In the genomic region with DNA sequence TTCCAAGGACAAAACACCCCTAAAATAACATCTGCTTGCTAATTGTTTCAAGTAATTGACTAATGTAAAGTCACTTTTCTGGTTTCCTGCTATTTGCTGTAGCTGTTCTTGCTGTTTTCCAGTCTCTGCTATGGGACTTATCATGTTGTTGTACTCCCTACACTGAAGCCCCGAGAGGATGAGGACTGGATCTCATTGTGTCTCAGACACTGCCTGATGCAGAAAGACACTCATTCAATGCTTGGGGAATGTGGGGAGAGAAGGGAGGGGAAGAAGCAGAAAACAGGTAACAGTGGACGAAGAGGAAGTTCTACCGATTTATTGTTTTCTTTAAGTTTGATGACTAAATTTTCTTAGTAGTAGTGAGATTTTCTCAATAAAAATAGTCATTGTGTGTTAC, we compare ENCODE assay signal across 24 cellular contexts.
DNase-seq lines count a peak whose midpoint lies in the region; ATAC-seq, FAIRE-seq and TF ChIP-seq lines count a peak whose summit lies in the region.
"Had no signal": no experiment of that assay in that cellular context is flagged by ENCODE, and none has a peak within 500 bp of the region (broad histone marks: within the 10 kb centered on the region; RNA-seq: fewer than 3 reads in every experiment).

No MANE protein-coding gene starts in this region.

- H4K91ac ChIP-seq in H1 (replicated peaks; ENCODE audit: insufficient read length, low read length), result no peak overlapping the region

- H3K4ac ChIP-seq in H1 (replicated peaks; ENCODE audit: insufficient read length, low read depth, low read length) (no peak overlapping the region), mesendoderm (ENCODE audit: low read depth, low read length) (no peak overlapping the region)

- H3K23ac ChIP-seq in H1 (ENCODE audit: insufficient read length) (no peak overlapping the region), mesendoderm (ENCODE audit: low read length) (no peak overlapping the region)

- H3K9ac ChIP-seq in H1 (replicated peaks in 1 of 4; ENCODE audit: extremely low read depth in 1 of 4, low read depth in 3 of 4, low read length in 3 of 4), result no peak overlapping the region
- H3K9ac ChIP-seq in mesendoderm (ENCODE audit: low read length), result no peak overlapping the region
- H3K9ac ChIP-seq: BLaER1 treated with 17β-estradiol and CSF1 and Interleukin-3, amounts not matched to agents 10 nM and 100 nM had no signal

- ATAC-seq in GM19452 (IDR thresholded peaks at IDR 0.05; ENCODE audit: unreplicated experiment) (no peak), HG02623 (IDR thresholded peaks at IDR 0.05; ENCODE audit: unreplicated experiment) (no peak)
- ATAC-seq: A549, GM12878, HCT116 had no signal

- H3K9me3 ChIP-seq in H1 (ENCODE audit: insufficient read depth in 2 of 2, low read depth in 1 of 2, low read length in 1 of 2), result no peaks in the 10 kb centered on the region; a peak in 1 of 4 replicates
- H3K9me3 ChIP-seq: A549; BE2C; BLaER1 treated with 17β-estradiol and CSF1 and Interleukin-3, amounts not matched to agents 10 nM and 100 nM had no signal

- DNase-seq in H7 (peak; percentile 33), H1 (ENCODE audit: low read depth in 1 of 2, low spot score in 2 of 2) (no peak), mesendoderm (peak; percentile 21), NCI-H1436 treated with DMSO at 0.1 percent for 48 hours (lab: John Stamatoyannopoulos, UW) (no peak)
- DNase-seq: 8988T; ACHN; AML-193; BE2C; CD4-positive, alpha-beta T cell; CD8-positive, alpha-beta memory T cell; DMS 273 treated with DMSO at 0.1 percent for 48 hours; DMS79; EL; GDM1; GOT3; H9 had no signal

- CTCF ChIA-PET in H1 (lab: Charles Lee; ENCODE audit: partially characterized antibody), result no interaction called here

- H3K4me1 ChIP-seq in H1 (replicated peaks in 1 of 4; ENCODE audit: control insufficient read depth in 3 of 4, insufficient read depth in 4 of 4, low read length in 3 of 4) (peaks cover 0 to 6% (median 1%) of the 10 kb centered on the region in 4 experiments; a peak in 1 of 7 replicates), mesendoderm (ENCODE audit: control insufficient read depth, low read depth, low read length) (no peaks in the 10 kb centered on the region)
- H3K4me1 ChIP-seq: A549; BE2C; BLaER1 treated with 17β-estradiol and CSF1 and Interleukin-3, amounts not matched to agents 10 nM and 100 nM had no signal

- WGBS in H1 (ENCODE audit: extremely low coverage in 1 of 2, insufficient coverage in 1 of 2, insufficient read length in 1 of 2, insufficient replicate concordance in 2 of 2, low coverage in 1 of 2, low lambda C conversion rate in 2 of 2, missing lambda C conversion rate in 1 of 2), 2 experiments, result 89% methylated on average over 3 of the region's 3 CpGs; no CpG with 5 or more reads in 1 of the 2 experiments
- no CpG with 5 or more reads among the region's 3 CpGs for WGBS in mesendoderm (ENCODE audit: extremely low coverage, insufficient coverage, low lambda C conversion rate)

- H2AFZ ChIP-seq in H1 (ENCODE audit: low read length), result no peak overlapping the region

- H3K4me2 ChIP-seq in H1 (ENCODE audit: insufficient read depth in 1 of 2, low read depth in 2 of 2, low read length in 2 of 2) (no peak overlapping the region), mesendoderm (ENCODE audit: low read length) (no peak overlapping the region)
- H3K4me2 ChIP-seq: A549; BLaER1 treated with 17β-estradiol and CSF1 and Interleukin-3, amounts not matched to agents 10 nM and 100 nM had no signal

- POLR2A ChIA-PET in H1 (lab: Charles Lee; ENCODE audit: partially characterized antibody), result no interaction called here

- no peak overlapping the region for H2BK15ac ChIP-seq in H1 (ENCODE audit: low read length)
- no peak overlapping the region for H2BK15ac ChIP-seq in mesendoderm (replicated peaks; ENCODE audit: low read depth)

- H3K36me3 ChIP-seq in H7 (replicated peaks; ENCODE audit: control insufficient read depth, insufficient read depth, low read length), result no peaks in the 10 kb centered on the region
- no peaks in the 10 kb centered on the region for H3K36me3 ChIP-seq in H1 (ENCODE audit: control insufficient read depth in 2 of 4, insufficient read depth in 4 of 4, low read length in 3 of 4)
- H3K36me3 ChIP-seq in mesendoderm (ENCODE audit: control insufficient read depth, insufficient read depth, low read length), result no peaks in the 10 kb centered on the region
- H3K36me3 ChIP-seq: BE2C; BLaER1 treated with 17β-estradiol and CSF1 and Interleukin-3, amounts not matched to agents 10 nM and 100 nM had no signal

- H3K23me2 ChIP-seq in H1 (ENCODE audit: low read depth, low read length), result no peaks in the 10 kb centered on the region; the same call in 1 of the 2 replicates

- H3K56ac ChIP-seq in H1 (replicated peaks; ENCODE audit: insufficient read length, low read depth, low read length), result no peak overlapping the region
- no peak overlapping the region for H3K56ac ChIP-seq in mesendoderm (ENCODE audit: low read length)

- H3K27ac ChIP-seq in H1 (ENCODE audit: low read depth, low read length) (no peak overlapping the region), mesendoderm (ENCODE audit: low read depth, low read length) (no peak overlapping the region)
- H3K27ac ChIP-seq: A549; BLaER1 treated with 17β-estradiol and CSF1 and Interleukin-3, amounts not matched to agents 10 nM and 100 nM had no signal

- H4K8ac ChIP-seq in H1 (ENCODE audit: extremely low read depth, insufficient read depth, low read length) (no peak overlapping the region), mesendoderm (ENCODE audit: low read depth, low read length) (no peak overlapping the region)

- no peak for TF ChIP-seq POLR2A in H1 (IDR thresholded peaks at IDR 0.05; ENCODE audit: control extremely low read depth in 1 of 2, low read depth in 2 of 2, low read length in 2 of 2)

- H3K79me2 ChIP-seq in H1 (ENCODE audit: control insufficient read depth in 1 of 2, insufficient read depth in 2 of 2, low read length in 2 of 2) (no peaks in the 10 kb centered on the region), mesendoderm (ENCODE audit: control insufficient read depth, insufficient read depth, low read length) (no peaks in the 10 kb centered on the region)

- no peaks in the 10 kb centered on the region for H4K20me1 ChIP-seq in H1 (replicated peaks in 1 of 2; ENCODE audit: control insufficient read depth in 1 of 2, insufficient read depth in 2 of 2, low read length in 2 of 2)
- H4K20me1 ChIP-seq: BLaER1 treated with 17β-estradiol and CSF1 and Interleukin-3, amounts not matched to agents 10 nM and 100 nM had no signal

- no peak overlapping the region for H4K5ac ChIP-seq in H1 (ENCODE audit: insufficient read length, low read depth, low read length)
- no peak overlapping the region for H4K5ac ChIP-seq in mesendoderm (ENCODE audit: low read length)

- TF ChIP-seq EP300 in H1 (IDR thresholded peaks at IDR 0.05; ENCODE audit: borderline replicate concordance in 1 of 2, low read depth in 2 of 2, low read length in 2 of 2), result no peak

- no peak for TF ChIP-seq CTCF in H1 (IDR thresholded peaks at IDR 0.05; ENCODE audit: control extremely low read depth in 1 of 3, insufficient read depth in 1 of 3, low read depth in 1 of 3, low read length in 3 of 3)

- H3K14ac ChIP-seq in H1 (ENCODE audit: insufficient read length), result no peak overlapping the region

- no peak for TF ChIP-seq RAD21 in H1 (IDR thresholded peaks at IDR 0.05 in 1 of 2, conservative IDR thresholded peaks at IDR 0.05 in 1 of 2; ENCODE audit: low read depth in 2 of 2, low read length in 2 of 2)

- no peaks in the 10 kb centered on the region for H3K27me3 ChIP-seq in H7 (ENCODE audit: control insufficient read depth, insufficient read depth, low read length)
- H3K27me3 ChIP-seq in H1 (replicated peaks in 1 of 4; ENCODE audit: control insufficient read depth in 3 of 4, extremely low read depth in 1 of 4, insufficient read depth in 3 of 4, low read length in 3 of 4), result no peaks in the 10 kb centered on the region
- H3K27me3 ChIP-seq in mesendoderm (ENCODE audit: insufficient read depth, low read length, poor library complexity), result no peaks in the 10 kb centered on the region
- H3K27me3 ChIP-seq: BE2C; BLaER1 treated with 17β-estradiol and CSF1 and Interleukin-3, amounts not matched to agents 10 nM and 100 nM had no signal

- H3K79me1 ChIP-seq in H1 (ENCODE audit: low read depth, low read length) (no peaks in the 10 kb centered on the region), mesendoderm (ENCODE audit: low read length) (no peaks in the 10 kb centered on the region)

- H3K18ac ChIP-seq in H1 (ENCODE audit: extremely low read depth, low read length) (no peak overlapping the region), mesendoderm (ENCODE audit: low read length) (no peak overlapping the region)

- no peak overlapping the region for H2BK5ac ChIP-seq in H1 (ENCODE audit: low read depth, low read length)
- H2BK5ac ChIP-seq in mesendoderm (ENCODE audit: low read length), result no peak overlapping the region

- H3K4me3 ChIP-seq in H7 (ENCODE audit: insufficient read depth, low read depth, low read length) (no peak overlapping the region), H1 (ENCODE audit: extremely low read depth in 1 of 4, insufficient read depth in 2 of 4, low read depth in 3 of 4, low read length in 4 of 4) (no peak overlapping the region), mesendoderm (ENCODE audit: low read length) (no peak overlapping the region)
- H3K4me3 ChIP-seq: A549; BLaER1 treated with 17β-estradiol and CSF1 and Interleukin-3, amounts not matched to agents 10 nM and 100 nM; GM12878 had no signal

- no peak overlapping the region for H2BK12ac ChIP-seq in H1 (ENCODE audit: low read depth, low read length)

- H2AK5ac ChIP-seq in H1 (ENCODE audit: low read depth, low read length) (no peak overlapping the region), mesendoderm (ENCODE audit: low read length) (no peak overlapping the region)

- H2BK20ac ChIP-seq in H1 (ENCODE audit: low read length), result no peak overlapping the region

- peak; percentile 36 for FAIRE-seq in H1 (lab: Jason Lieb, UNC)
- FAIRE-seq: A549, D721Med, GM12878, GM19239 had no signal

- no peak overlapping the region for H2BK120ac ChIP-seq in H1 (replicated peaks; ENCODE audit: low read depth, low read length)
- H2BK120ac ChIP-seq in mesendoderm (ENCODE audit: low read depth, low read length), result no peak overlapping the region

TF ChIP-seq in H1, 55 proteins besides CTCF, POLR2A, EP300 and RAD21 (continues in another document):
- TF ChIP-seq CEBPB (IDR thresholded peaks at IDR 0.05; ENCODE audit: low read depth, low read length) (no peak), SIN3A (conservative IDR thresholded peaks at IDR 0.05 in 1 of 2, IDR thresholded peaks at IDR 0.05 in 1 of 2; ENCODE audit: low read depth in 1 of 2, low read length in 2 of 2) (no peak), SIRT6 (IDR thresholded peaks at IDR 0.05; ENCODE audit: low read length) (no peak), RFX5 (IDR thresholded peaks at IDR 0.05; ENCODE audit: borderline replicate concordance, low read depth, low read length) (no peak)
- TF ChIP-seq, protein P1, sequence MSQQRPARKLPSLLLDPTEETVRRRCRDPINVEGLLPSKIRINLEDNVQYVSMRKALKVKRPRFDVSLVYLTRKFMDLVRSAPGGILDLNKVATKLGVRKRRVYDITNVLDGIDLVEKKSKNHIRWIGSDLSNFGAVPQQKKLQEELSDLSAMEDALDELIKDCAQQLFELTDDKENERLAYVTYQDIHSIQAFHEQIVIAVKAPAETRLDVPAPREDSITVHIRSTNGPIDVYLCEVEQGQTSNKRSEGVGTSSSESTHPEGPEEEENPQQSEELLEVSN (IDR thresholded peaks at IDR 0.05), result no peak

Comparison
In these comparisons a context has a peak if more than half of its experiments do, and no peak if none do; other contexts are left out.
1. DNase-seq: peak in H7 (single experiment) and mesendoderm (single experiment); none in H1 (0 of 2) and NCI-H1436 treated with DMSO at 0.1 percent for 48 hours (single experiment).